In genomic region chr11:101444164-101444563, GRCh38 we compare ENCODE assay signal across 1 cellular context.
TF ChIP-seq lines count a peak whose summit lies in the region.

No MANE protein-coding gene starts in this region.

TF ChIP-seq in HepG2, 621 proteins besides CTCF, POLR2A, EP300 and RAD21 (continued from another document):
- TF ChIP-seq ZHX1 (CRISPR knock-in tag; IDR thresholded peaks at IDR 0.05; ENCODE audit: low read depth) = no peak
TF ChIP-seq in HepG2: peak in this region for 0.
